In genomic region chr1:10626011-10626731, GRCh38 we compare ENCODE assay signal across 27 cellular contexts.
DNase-seq lines count a peak whose midpoint lies in the region; ATAC-seq, FAIRE-seq and TF ChIP-seq lines count a peak whose summit lies in the region.
"Had no signal": no experiment of that assay in that cellular context is flagged by ENCODE, and none has a peak within 500 bp of the region (broad histone marks: within the 10 kb centered on the region; RNA-seq: fewer than 3 reads in every experiment).

No MANE protein-coding gene starts in this region.

- H3K36me3 ChIP-seq in esophagus squamous epithelium (peaks cover 5 to 95% (median 7%) of the 10 kb centered on the region in 3 donors), HepG2 (replicated peaks in 1 of 2; ENCODE audit: control insufficient read depth in 1 of 2, insufficient read depth in 2 of 2, low read length in 2 of 2) (peaks cover 12 to 16% of the 10 kb centered on the region in 2 experiments; a peak in 3 of 5 replicates)
- H3K36me3 ChIP-seq: BE2C had no signal

- H3K27ac ChIP-seq in esophagus squamous epithelium = peak overlapping the region; percentile 42 to 89 (median 72)
- H3K27ac ChIP-seq in HepG2 (ENCODE audit: extremely low read length, insufficient read depth, low read length) = no peak overlapping the region
- H3K27ac ChIP-seq: epithelial cell of prostate, parathyroid adenoma, upper lobe of left lung, VCaP had no signal

- peak; percentile 5 for DNase-seq in activated T-cell treated with anti-CD3 and anti-CD28 coated beads, Interleukin-2, amount 50 U/mL, for 1 hour
- DNase-seq in activated T-cell treated with anti-CD3 and anti-CD28 coated beads, Interleukin-2, amount 50 U/mL, for 72 hours = no peak
- DNase-seq in NCI-H1694 treated with DMSO at 0.1 percent for 48 hours (lab: John Stamatoyannopoulos, UW) (peak; percentile 24), esophagus squamous epithelium (lab: John Stamatoyannopoulos, UW) (no peak), globus pallidus (ENCODE audit: low spot score) (no peak), HepG2 (ENCODE audit: low spot score) (no peak)
- DNase-seq: activated CD4-positive, alpha-beta T cell treated with anti-CD3 and anti-CD28 coated beads, Interleukin-2, amount 10 ng/mL, durations not matched to agents 7 days and 5 days; BE2C; body of pancreas; DMS79 treated with DMSO at 0.1 percent for 48 hours; foreskin melanocyte; hypothalamus; KBM-7; MM.1S; NCI-H1436; NCI-H526; nephron progenitor cell; stimulated activated CD4-positive, alpha-beta T cell treated with anti-CD3 and anti-CD28 coated beads, Interleukin-15, amount 100 ng/mL, for 24 hours; stimulated activated naive CD8-positive, alpha-beta T cell treated with anti-CD3 and anti-CD28 coated beads, Interleukin-15, amount 100 ng/mL, for 72 hours had no signal

- TF ChIP-seq POLR2A in esophagus squamous epithelium (IDR thresholded peaks at IDR 0.05) = no peak
- no peak for TF ChIP-seq POLR2A in HepG2 (IDR thresholded peaks at IDR 0.05; ENCODE audit: insufficient read depth in 1 of 2, low read depth in 2 of 2, low read length in 2 of 2)

- no peaks in the 10 kb centered on the region for H3K27me3 Mint-ChIP-seq in activated T-cell treated with anti-CD3 and anti-CD28 coated beads, Interleukin-2, amount 50 U/mL, for 72 hours (ENCODE audit: low read depth)
- H3K27me3 Mint-ChIP-seq in stimulated activated memory B cell treated with anti-CD40 and anti-IgM and Interleukin-4, amounts not matched to agents 10 μg/mL and 1 μg/mL and 100 μg/mL, for 72 hours = no peaks in the 10 kb centered on the region
- H3K27me3 Mint-ChIP-seq: activated CD4-positive, alpha-beta T cell treated with anti-CD3 and anti-CD28 coated beads, Interleukin-2, amount 10 ng/mL, durations not matched to agents 7 days and 5 days; activated T-helper 17 cell treated with anti-CD3 and anti-CD28 coated beads, Interleukin-2, amount 50 U/mL, for 72 hours; stimulated activated naive CD8-positive, alpha-beta T cell treated with anti-CD3 and anti-CD28 coated beads, Interleukin-15, amount 100 ng/mL, for 72 hours had no signal

- H3K27me3 ChIP-seq in esophagus squamous epithelium = no peaks in the 10 kb centered on the region
- H3K27me3 ChIP-seq in HepG2 (ENCODE audit: control insufficient read depth in 1 of 2, insufficient read depth in 2 of 2, low read length in 2 of 2) = no peaks in the 10 kb centered on the region
- H3K27me3 ChIP-seq: BE2C, body of pancreas, upper lobe of left lung had no signal

- H2AFZ ChIP-seq in HepG2 (ENCODE audit: low read length) = no peak overlapping the region
- H2AFZ ChIP-seq: parathyroid adenoma had no signal

- no peak overlapping the region for H3K27ac Mint-ChIP-seq in activated T-cell treated with anti-CD3 and anti-CD28 coated beads, Interleukin-2, amount 50 U/mL, for 72 hours
- no peak overlapping the region for H3K27ac Mint-ChIP-seq in stimulated activated memory B cell treated with anti-CD40 and anti-IgM and Interleukin-4, amounts not matched to agents 10 μg/mL and 1 μg/mL and 100 μg/mL, for 72 hours
- H3K27ac Mint-ChIP-seq: activated CD4-positive, alpha-beta T cell treated with anti-CD3 and anti-CD28 coated beads, Interleukin-2, amount 10 ng/mL, durations not matched to agents 7 days and 5 days; activated T-helper 17 cell treated with anti-CD3 and anti-CD28 coated beads, Interleukin-2, amount 50 U/mL, for 72 hours; nephron progenitor cell had no signal

- CTCF ChIA-PET in HepG2 (lab: Yijun Ruan, JAX; ENCODE audit: low intra/inter-chr PET ratio, low total read pairs) = no interaction called here

- no peak overlapping the region for H3K4me3 ChIP-seq in esophagus squamous epithelium
- no peak overlapping the region for H3K4me3 ChIP-seq in HepG2 (replicated peaks in 1 of 3; ENCODE audit: insufficient read depth in 1 of 3, low read depth in 2 of 3, low read length in 3 of 3)
- H3K4me3 ChIP-seq: body of pancreas, upper lobe of left lung had no signal

- POLR2A ChIA-PET in HepG2 (lab: Yijun Ruan, JAX) = no interaction called here

- H3K4me2 ChIP-seq in HepG2 (ENCODE audit: low read depth, low read length) = no peak overlapping the region

- no peak for ATAC-seq in activated T-cell treated with anti-CD3 and anti-CD28 coated beads, Interleukin-2, amount 50 U/mL, for 72 hours (replicated peaks in 1 of 2)
- peak; percentile 10 for ATAC-seq in stimulated activated memory B cell treated with anti-CD40 and anti-IgM and Interleukin-4, amounts not matched to agents 10 μg/mL and 1 μg/mL and 100 μg/mL, for 72 hours
- no peak for ATAC-seq in GM18511 (IDR thresholded peaks at IDR 0.05; ENCODE audit: unreplicated experiment)
- no peak for ATAC-seq in HepG2
- ATAC-seq: activated T-helper 17 cell treated with anti-CD3 and anti-CD28 coated beads, Interleukin-2, amount 50 U/mL, for 72 hours; body of pancreas; stimulated activated naive CD8-positive, alpha-beta T cell treated with anti-CD3 and anti-CD28 coated beads, Interleukin-15, amount 100 ng/mL, for 72 hours had no signal

- no peaks in the 10 kb centered on the region for H3K9me3 Mint-ChIP-seq in activated T-cell treated with anti-CD3 and anti-CD28 coated beads, Interleukin-2, amount 50 U/mL, for 72 hours
- H3K9me3 Mint-ChIP-seq in stimulated activated memory B cell treated with anti-CD40 and anti-IgM and Interleukin-4, amounts not matched to agents 10 μg/mL and 1 μg/mL and 100 μg/mL, for 72 hours = no peaks in the 10 kb centered on the region
- H3K9me3 Mint-ChIP-seq: activated CD4-positive, alpha-beta T cell treated with anti-CD3 and anti-CD28 coated beads, Interleukin-2, amount 10 ng/mL, durations not matched to agents 7 days and 5 days; activated T-helper 17 cell treated with anti-CD3 and anti-CD28 coated beads, Interleukin-2, amount 50 U/mL, for 72 hours; nephron progenitor cell; stimulated activated naive CD8-positive, alpha-beta T cell treated with anti-CD3 and anti-CD28 coated beads, Interleukin-15, amount 100 ng/mL, for 72 hours had no signal

- H3K4me1 ChIP-seq in esophagus squamous epithelium (peaks cover 0 to 32% (median 3%) of the 10 kb centered on the region in 3 donors), HepG2 (ENCODE audit: insufficient read depth, low read length) (peaks cover 10% of the 10 kb centered on the region)
- H3K4me1 ChIP-seq: BE2C, parathyroid adenoma had no signal

- WGBS in esophagus squamous epithelium, 2 donors = 64 to 95% methylated on average over 1 to 6 of the region's 13 CpGs
- 94% methylated on average over 6 of the region's 13 CpGs for WGBS in HepG2 (ENCODE audit: low lambda C conversion rate)

- H3K9ac ChIP-seq in HepG2 (ENCODE audit: insufficient read depth, low read depth, low read length) = no peak overlapping the region
- H3K9ac ChIP-seq: parathyroid adenoma had no signal

- intact Hi-C loops in esophagus squamous epithelium (cut with DNase I) = loop anchor here (10.0 kb wide), 1 partner anchor 91 kb away; no protein-coding TSS in a partner anchor
- intact Hi-C loops in HepG2 (cut with micrococcal nuclease; ENCODE audit: unreplicated experiment) = loop anchor here (10.0 kb wide), 1 partner anchor 111 kb away; no protein-coding TSS in a partner anchor

- BruUV-seq in HepG2 (replicated peaks; lab: Mats Ljungman, UMichigan) = no TSS peak

- H3K4me3 Mint-ChIP-seq in activated T-cell treated with anti-CD3 and anti-CD28 coated beads, Interleukin-2, amount 50 U/mL, for 72 hours = no peak overlapping the region
- H3K4me3 Mint-ChIP-seq in stimulated activated memory B cell treated with anti-CD40 and anti-IgM and Interleukin-4, amounts not matched to agents 10 μg/mL and 1 μg/mL and 100 μg/mL, for 72 hours = no peak overlapping the region
- H3K4me3 Mint-ChIP-seq: activated CD4-positive, alpha-beta T cell treated with anti-CD3 and anti-CD28 coated beads, Interleukin-2, amount 10 ng/mL, durations not matched to agents 7 days and 5 days; activated T-helper 17 cell treated with anti-CD3 and anti-CD28 coated beads, Interleukin-2, amount 50 U/mL, for 72 hours; nephron progenitor cell; stimulated activated naive CD8-positive, alpha-beta T cell treated with anti-CD3 and anti-CD28 coated beads, Interleukin-15, amount 100 ng/mL, for 72 hours had no signal

- H3K36me3 Mint-ChIP-seq in activated T-cell treated with anti-CD3 and anti-CD28 coated beads, Interleukin-2, amount 50 U/mL, for 72 hours (ENCODE audit: insufficient read depth in 2 of 2) = peaks cover 0 to 3% of the 10 kb centered on the region in 2 donors
- H3K36me3 Mint-ChIP-seq in stimulated activated memory B cell treated with anti-CD40 and anti-IgM and Interleukin-4, amounts not matched to agents 10 μg/mL and 1 μg/mL and 100 μg/mL, for 72 hours = peaks cover 47% of the 10 kb centered on the region

- no peak for FAIRE-seq in HepG2 (lab: Jason Lieb, UNC)
- FAIRE-seq: A204.1 had no signal

- in situ Hi-C loops in HepG2 (cut with HindIII; ENCODE audit: extremely low pct_ligation_motif_present, low pct_unique_long_range_greater_than_20kb) = no loop called here

- no peaks in the 10 kb centered on the region for H3K4me1 Mint-ChIP-seq in activated T-cell treated with anti-CD3 and anti-CD28 coated beads, Interleukin-2, amount 50 U/mL, for 72 hours (ENCODE audit: low read depth)
- H3K4me1 Mint-ChIP-seq in stimulated activated memory B cell treated with anti-CD40 and anti-IgM and Interleukin-4, amounts not matched to agents 10 μg/mL and 1 μg/mL and 100 μg/mL, for 72 hours = no peaks in the 10 kb centered on the region
- H3K4me1 Mint-ChIP-seq: activated CD4-positive, alpha-beta T cell treated with anti-CD3 and anti-CD28 coated beads, Interleukin-2, amount 10 ng/mL, durations not matched to agents 7 days and 5 days; activated T-helper 17 cell treated with anti-CD3 and anti-CD28 coated beads, Interleukin-2, amount 50 U/mL, for 72 hours; stimulated activated naive CD8-positive, alpha-beta T cell treated with anti-CD3 and anti-CD28 coated beads, Interleukin-15, amount 100 ng/mL, for 72 hours had no signal

- H4K20me1 ChIP-seq in HepG2 (ENCODE audit: insufficient read depth, low read length) = no peaks in the 10 kb centered on the region

- no peaks in the 10 kb centered on the region for H3K79me2 ChIP-seq in HepG2 (ENCODE audit: insufficient read depth, low read length)
- H3K79me2 ChIP-seq: parathyroid adenoma had no signal

- H3K9me3 ChIP-seq in esophagus squamous epithelium (no peaks in the 10 kb centered on the region), HepG2 (ENCODE audit: low read length) (no peaks in the 10 kb centered on the region)
- H3K9me3 ChIP-seq: BE2C, body of pancreas, upper lobe of left lung had no signal

- TF ChIP-seq CTCF in esophagus squamous epithelium (IDR thresholded peaks at IDR 0.05) (no peak), HepG2 (CRISPR knock-in tag; IDR thresholded peaks at IDR 0.05) (no peak)

- TF ChIP-seq EP300 in HepG2 (IDR thresholded peaks at IDR 0.05; ENCODE audit: low read depth in 2 of 2, low read length in 2 of 2) (no peak), HepG2 (CRISPR knock-in tag; IDR thresholded peaks at IDR 0.05; ENCODE audit: borderline replicate concordance) (no peak)

- no peak for TF ChIP-seq RAD21 in HepG2 (CRISPR knock-in tag; IDR thresholded peaks at IDR 0.05)

TF ChIP-seq in HepG2, 621 proteins besides CTCF, POLR2A, EP300 and RAD21 (continues in another document):
- TF ChIP-seq RXRA (CRISPR knock-in tag; IDR thresholded peaks at IDR 0.05) = no peak

Comparison
In these comparisons a context has a peak if more than half of its experiments do, and no peak if none do; other contexts are left out.
1. DNase-seq: peak in activated T-cell treated with anti-CD3 and anti-CD28 coated beads, Interleukin-2, amount 50 U/mL, for 1 hour (single experiment) and NCI-H1694 treated with DMSO at 0.1 percent for 48 hours (single experiment); none in activated T-cell treated with anti-CD3 and anti-CD28 coated beads, Interleukin-2, amount 50 U/mL, for 72 hours (0 of 2), esophagus squamous epithelium (single experiment), globus pallidus (single experiment) and HepG2 (single experiment).